ENCODE assay signal across 23 cellular contexts in genomic region chr5:127227881-127228280, GRCh38.
DNase-seq lines count a peak whose midpoint lies in the region; ATAC-seq and TF ChIP-seq lines count a peak whose summit lies in the region.
"Had no signal": no experiment of that assay in that cellular context is flagged by ENCODE, and none has a peak within 500 bp of the region (broad histone marks: within the 10 kb centered on the region; RNA-seq: fewer than 3 reads in every experiment).

No MANE protein-coding gene starts in this region.

- H4K20me1 ChIP-seq in SK-N-SH (ENCODE audit: insufficient read depth), result no peaks in the 10 kb centered on the region
- no peaks in the 10 kb centered on the region for H4K20me1 ChIP-seq in fibroblast of lung (ENCODE audit: control insufficient read depth, extremely low read depth, insufficient read depth, low read length)

- no peak for TF ChIP-seq POLR2A in uterus (IDR thresholded peaks at IDR 0.05)

- TF ChIP-seq CTCF in SK-N-SH (IDR thresholded peaks at IDR 0.05) (no peak), astrocyte of the spinal cord (IDR thresholded peaks at IDR 0.05; ENCODE audit: low read depth, low read length) (no peak), fibroblast of lung (conservative IDR thresholded peaks at IDR 0.05 in 1 of 2, IDR thresholded peaks at IDR 0.05 in 1 of 2; ENCODE audit: low read depth in 1 of 2, low read length in 2 of 2) (no peak), uterus (IDR thresholded peaks at IDR 0.05) (no peak), GM13977 (IDR thresholded peaks at IDR 0.05; ENCODE audit: extremely low read depth, insufficient read depth, missing control alignments) (no peak), mucosa of descending colon (IDR thresholded peaks at IDR 0.05) (no peak)

- no peak overlapping the region for H3K4me2 ChIP-seq in SK-N-SH
- no peak overlapping the region for H3K4me2 ChIP-seq in fibroblast of lung (ENCODE audit: extremely low read depth, insufficient read depth, low read length)

- no peak for TF ChIP-seq RAD21 in SK-N-SH (IDR thresholded peaks at IDR 0.05; ENCODE audit: low read length)

- H3K36me3 ChIP-seq in SK-N-SH (replicated peaks in 1 of 2; ENCODE audit: control insufficient read depth in 1 of 2, insufficient read depth in 2 of 2, low read length in 1 of 2) (no peaks in the 10 kb centered on the region), fibroblast of lung (ENCODE audit: control insufficient read depth, insufficient read depth, low read length) (no peaks in the 10 kb centered on the region), uterus (no peaks in the 10 kb centered on the region), mucosa of descending colon (ENCODE audit: low read depth) (no peaks in the 10 kb centered on the region)
- H3K36me3 ChIP-seq: BE2C, MG63 had no signal

- no peak for TF ChIP-seq EP300 in SK-N-SH (IDR thresholded peaks at IDR 0.05; ENCODE audit: borderline replicate concordance in 1 of 2, low read depth in 1 of 2, low read length in 1 of 2)

- in situ Hi-C loops in astrocyte of the spinal cord (cut with HindIII; ENCODE audit: low sequenced_read_pairs), result no loop called here
- in situ Hi-C loops in GM13977 (cut with MboI; ENCODE audit: low pct_unique_long_range_greater_than_20kb, low sequenced_read_pairs, unreplicated experiment), result no loop called here

- H3K9me2 ChIP-seq in SK-N-SH, result no peaks in the 10 kb centered on the region

- DNase-seq in SK-N-SH (no peak), astrocyte of the spinal cord (ENCODE audit: low read depth, low spot score) (peak; percentile 30), fibroblast of lung (ENCODE audit: low read depth in 2 of 2) (peak; percentile 19 to 24), uterus (no peak), GM13977 (ENCODE audit: low spot score) (no peak), mucosa of descending colon (no peak)
- DNase-seq: BE2C; KBM-7; MG63; NCI-H1105 treated with DMSO at 0.1 percent for 48 hours; NCI-H146; NCI-H1930; NCI-H2107; NCI-H446; NCI-H524 treated with DMSO at 0.1 percent for 48 hours; NCI-H82; NK-92 treated with Interleukin-12 subunit alpha and Interleukin-12 subunit beta, amount 100 ng/mL, for 24 hours; SHP77 treated with DMSO at 0.1 percent for 48 hours; SW 1271 had no signal

- 85% methylated on average over 4 of the region's 4 CpGs for WGBS in SK-N-SH (ENCODE audit: low lambda C conversion rate)

- no peaks in the 10 kb centered on the region for H3K9me3 ChIP-seq in SK-N-SH
- H3K9me3 ChIP-seq in fibroblast of lung (ENCODE audit: control insufficient read depth, insufficient read depth, low read depth, low read length), result no peaks in the 10 kb centered on the region
- no peaks in the 10 kb centered on the region for H3K9me3 ChIP-seq in uterus
- H3K9me3 ChIP-seq in mucosa of descending colon, result no peaks in the 10 kb centered on the region
- H3K9me3 ChIP-seq: BE2C, MG63 had no signal

- no peaks in the 10 kb centered on the region for H3K79me2 ChIP-seq in SK-N-SH (ENCODE audit: insufficient read depth)
- H3K79me2 ChIP-seq in fibroblast of lung (ENCODE audit: control insufficient read depth, insufficient read depth, low read length), result no peaks in the 10 kb centered on the region

- H3K27ac ChIP-seq in SK-N-SH (ENCODE audit: low read depth in 2 of 2, low read length in 1 of 2), result no peak overlapping the region
- no peak overlapping the region for H3K27ac ChIP-seq in fibroblast of lung (ENCODE audit: insufficient read depth, low read length)
- H3K27ac ChIP-seq in uterus, result peak overlapping the region; percentile 73 to 82
- H3K27ac ChIP-seq: 22Rv1 had no signal

- CTCF ChIA-PET in SK-N-SH (lab: Yijun Ruan, JAX), result no interaction called here

- no peaks in the 10 kb centered on the region for H3F3A ChIP-seq in SK-N-SH (replicated peaks; ENCODE audit: insufficient read depth)

- H3K27me3 ChIP-seq in SK-N-SH (ENCODE audit: insufficient read depth) (no peaks in the 10 kb centered on the region), fibroblast of lung (ENCODE audit: control insufficient read depth, insufficient read depth, low read length) (no peaks in the 10 kb centered on the region), uterus (no peaks in the 10 kb centered on the region)
- H3K27me3 ChIP-seq: BE2C, MG63 had no signal

- H2AFZ ChIP-seq in SK-N-SH (ENCODE audit: low read depth) (0 out of 2 replicates have a peak overlapping the region, but pooled peaks have one; percentile 19), fibroblast of lung (ENCODE audit: low read length) (no peak overlapping the region)

- no peak overlapping the region for H3K9ac ChIP-seq in SK-N-SH
- no peak overlapping the region for H3K9ac ChIP-seq in fibroblast of lung (ENCODE audit: insufficient read depth, low read length)

- intact Hi-C loops in uterus (cut with DNase I; ENCODE audit: low total_unique reads) (no loop called here), mucosa of descending colon (cut with DNase I, micrococcal nuclease) (no loop called here)

- H3K4me1 ChIP-seq in SK-N-SH (ENCODE audit: control insufficient read depth in 1 of 2, insufficient read depth in 2 of 2, low read depth in 1 of 2, low read length in 1 of 2), result no peaks in the 10 kb centered on the region; a peak in 1 of 4 replicates
- H3K4me1 ChIP-seq in fibroblast of lung (ENCODE audit: control insufficient read depth, extremely low read depth, insufficient read depth, low read length), result peaks cover 2% of the 10 kb centered on the region
- no peaks in the 10 kb centered on the region for H3K4me1 ChIP-seq in uterus
- no peaks in the 10 kb centered on the region for H3K4me1 ChIP-seq in mucosa of descending colon (ENCODE audit: low read depth)
- H3K4me1 ChIP-seq: BE2C had no signal

- H3K4me3 ChIP-seq in SK-N-SH (ENCODE audit: low read depth in 2 of 2, low read length in 1 of 2) (no peak overlapping the region), astrocyte of the spinal cord (ENCODE audit: low read depth, low read length) (no peak overlapping the region), fibroblast of lung (replicated peaks in 1 of 4; ENCODE audit: control extremely low read depth in 1 of 4, insufficient read depth in 1 of 4, low read depth in 3 of 4, low read length in 4 of 4) (no peak overlapping the region), uterus (no peak overlapping the region), mucosa of descending colon (no peak overlapping the region)
- H3K4me3 ChIP-seq: MG63 had no signal

- POLR2A ChIA-PET in SK-N-SH (lab: Yijun Ruan, JAX), result no interaction called here

- ATAC-seq in SK-N-SH treated with all-trans-retinoic acid at 6 μM for 48 hours (no peak), GM18519 (IDR thresholded peaks at IDR 0.05; ENCODE audit: low FRiP score, unreplicated experiment) (no peak), mucosa of descending colon (no peak)
- ATAC-seq: HCT116 had no signal

TF ChIP-seq in SK-N-SH, 30 proteins besides CTCF, POLR2A, EP300 and RAD21 (continues in another document):
- no peak for TF ChIP-seq MEF2A (IDR thresholded peaks at IDR 0.05; ENCODE audit: borderline replicate concordance, low read depth)
- TF ChIP-seq REST (IDR thresholded peaks at IDR 0.05; ENCODE audit: low read depth, low read length), result no peak

TF ChIP-seq in SK-N-SH treated with all-trans-retinoic acid at 6 μM for 48 hours, 23 proteins besides CTCF, POLR2A, EP300 and RAD21:
- TF ChIP-seq PATZ1 (CRISPR knock-in tag; IDR thresholded peaks at IDR 0.05; ENCODE audit: borderline replicate concordance), result no peak

Comparison
In these comparisons a context has a peak if more than half of its experiments do, and no peak if none do; other contexts are left out.
1. DNase-seq: peak in astrocyte of the spinal cord (single experiment) and fibroblast of lung (2 of 2); none in SK-N-SH (single experiment), uterus (0 of 2), GM13977 (single experiment) and mucosa of descending colon (0 of 3).
2. H3K27ac ChIP-seq: peak in uterus (2 of 2); none in SK-N-SH (0 of 2) and fibroblast of lung (single experiment).